In genomic region chr19:37077929-37078716, GRCh38 we compare ENCODE assay signal across 8 cellular contexts. TPM values are rescaled to one million over a fixed set of nuclear protein-coding genes. Genes with fewer than 3 reads are reported as not detected.
A peak's percentile ranks its signal among the peaks of the same experiment; 100 is the strongest.
DNase-seq lines count a peak whose midpoint lies in the region; ATAC-seq and TF ChIP-seq lines count a peak whose summit lies in the region.

ZNF420 (plus strand) TSS chr19:37078433; CDS start chr19:37089119, 10,686 bp downstream.

- no peaks in the 10 kb centered on the region for H3K27me3 Mint-ChIP-seq in naive B cell

- peaks cover 24 to 43% (median 26%) of the 10 kb centered on the region in 3 donors for H3K4me1 Mint-ChIP-seq in naive B cell
- peaks cover 25% of the 10 kb centered on the region for H3K4me1 Mint-ChIP-seq in stimulated activated effector memory CD8-positive, alpha-beta T cell treated with anti-CD3 and anti-CD28 coated beads, Interleukin-12 subunit alpha, Interleukin-12 subunit beta, amount 100 ng/mL, for 72 hours

- no peaks in the 10 kb centered on the region for H3K27me3 ChIP-seq in DND-41 (ENCODE audit: insufficient read depth, low read length, poor library complexity)
- H3K27me3 ChIP-seq in fibroblast of lung (ENCODE audit: control insufficient read depth, insufficient read depth, low read length), result no peaks in the 10 kb centered on the region

- DNase-seq in DND-41 (peak; percentile 93), Kasumi-1 (lab: John Stamatoyannopoulos, UW) (peak; percentile 93 to 96), RPMI7951 (ENCODE audit: low read depth) (peak; percentile 95), fibroblast of lung (ENCODE audit: low read depth in 2 of 2) (peak; percentile 96), naive B cell (peak; percentile 90)
- DNase-seq in activated T-helper 1 cell treated with anti-CD3 and anti-CD28 coated beads, Interleukin-2, amount 50 U/mL, for 16 hours (ENCODE audit: low read depth in 1 of 2, low spot score in 1 of 2), result peak; percentile 70 to 78
- DNase-seq in stimulated activated effector memory CD8-positive, alpha-beta T cell treated with anti-CD3 and anti-CD28 coated beads, Interleukin-12 subunit alpha, Interleukin-12 subunit beta, amount 100 ng/mL, for 72 hours (ENCODE audit: low spot score in 2 of 2), result peak; percentile 74 to 93

- H2AFZ ChIP-seq in DND-41 (ENCODE audit: low read depth, low read length) (peak within 1 kb of the TSS; percentile 86), fibroblast of lung (ENCODE audit: low read length) (peak within 1 kb of the TSS; percentile 97)

- H3K4me3 ChIP-seq in DND-41 (ENCODE audit: low read depth in 1 of 2, low read length in 2 of 2) (peak within 1 kb of the TSS; percentile 44 to 89), fibroblast of lung (replicated peaks in 1 of 4; ENCODE audit: control extremely low read depth in 1 of 4, insufficient read depth in 1 of 4, low read depth in 3 of 4, low read length in 4 of 4) (peak within 1 kb of the TSS; percentile 74 to 97 (median 92))

- H3K9me3 ChIP-seq in DND-41 (ENCODE audit: insufficient read depth, low read length, severe bottlenecking) (peaks cover 15% of the 10 kb centered on the region), fibroblast of lung (ENCODE audit: control insufficient read depth, insufficient read depth, low read depth, low read length) (no peaks in the 10 kb centered on the region)

- H3K4me1 ChIP-seq in DND-41 (ENCODE audit: insufficient read depth, low read length) (peaks cover 25% of the 10 kb centered on the region), fibroblast of lung (ENCODE audit: control insufficient read depth, extremely low read depth, insufficient read depth, low read length) (no peaks in the 10 kb centered on the region)

- peak within 1 kb of the TSS; percentile 93 to 98 (median 96) for H3K27ac Mint-ChIP-seq in naive B cell
- peak within 1 kb of the TSS; percentile 96 for H3K27ac Mint-ChIP-seq in stimulated activated effector memory CD8-positive, alpha-beta T cell treated with anti-CD3 and anti-CD28 coated beads, Interleukin-12 subunit alpha, Interleukin-12 subunit beta, amount 100 ng/mL, for 72 hours

- H3K27ac ChIP-seq in DND-41 (ENCODE audit: low read length) (peak within 1 kb of the TSS; percentile 77), fibroblast of lung (ENCODE audit: insufficient read depth, low read length) (peak within 1 kb of the TSS; percentile 48)

- ATAC-seq in DND-41 (ENCODE audit: insufficient read depth, low read depth), result peak; percentile 92
- peak; percentile 94 for ATAC-seq in GM21825 (IDR thresholded peaks at IDR 0.05; ENCODE audit: unreplicated experiment)
- ATAC-seq in naive B cell (ENCODE audit: low read depth in 2 of 2), result peak; percentile 95
- peak; percentile 98 for ATAC-seq in stimulated activated effector memory CD8-positive, alpha-beta T cell treated with anti-CD3 and anti-CD28 coated beads, Interleukin-12 subunit alpha, Interleukin-12 subunit beta, amount 100 ng/mL, for 72 hours

- peaks cover 5 to 25% (median 14%) of the 10 kb centered on the region in 7 donors for H3K9me3 Mint-ChIP-seq in naive B cell
- peaks cover 9% of the 10 kb centered on the region for H3K9me3 Mint-ChIP-seq in stimulated activated effector memory CD8-positive, alpha-beta T cell treated with anti-CD3 and anti-CD28 coated beads, Interleukin-12 subunit alpha, Interleukin-12 subunit beta, amount 100 ng/mL, for 72 hours

- H3K36me3 ChIP-seq in DND-41 (ENCODE audit: insufficient read depth, low read length) (peaks cover 18% of the 10 kb centered on the region), fibroblast of lung (ENCODE audit: control insufficient read depth, insufficient read depth, low read length) (no peaks in the 10 kb centered on the region)

- H3K36me3 Mint-ChIP-seq in naive B cell, result peaks cover 6 to 34% of the 10 kb centered on the region in 2 donors
- peaks cover 20% of the 10 kb centered on the region for H3K36me3 Mint-ChIP-seq in stimulated activated effector memory CD8-positive, alpha-beta T cell treated with anti-CD3 and anti-CD28 coated beads, Interleukin-12 subunit alpha, Interleukin-12 subunit beta, amount 100 ng/mL, for 72 hours

- H4K20me1 ChIP-seq in DND-41 (ENCODE audit: insufficient read depth, low read length) (no peaks in the 10 kb centered on the region), fibroblast of lung (ENCODE audit: control insufficient read depth, extremely low read depth, insufficient read depth, low read length) (no peaks in the 10 kb centered on the region)

- H3K9ac ChIP-seq in DND-41 (ENCODE audit: low read depth, low read length), result peak within 1 kb of the TSS; percentile 66
- H3K9ac ChIP-seq in fibroblast of lung (ENCODE audit: insufficient read depth, low read length), result peak within 1 kb of the TSS; percentile 75

- TF ChIP-seq CTCF in DND-41 (IDR thresholded peaks at IDR 0.05; ENCODE audit: borderline replicate concordance, extremely low read depth, low read length, poor library complexity, severe bottlenecking), result no peak
- TF ChIP-seq CTCF in fibroblast of lung (conservative IDR thresholded peaks at IDR 0.05 in 1 of 2, IDR thresholded peaks at IDR 0.05 in 1 of 2; ENCODE audit: low read depth in 1 of 2, low read length in 2 of 2), result no peak

- H3K79me2 ChIP-seq in DND-41 (ENCODE audit: insufficient read depth, low read length) (peaks cover 62% of the 10 kb centered on the region), fibroblast of lung (ENCODE audit: control insufficient read depth, insufficient read depth, low read length) (peaks cover 11% of the 10 kb centered on the region)

- peak within 1 kb of the TSS; percentile 93 to 100 (median 99) for H3K4me3 Mint-ChIP-seq in naive B cell
- peak within 1 kb of the TSS; percentile 96 for H3K4me3 Mint-ChIP-seq in stimulated activated effector memory CD8-positive, alpha-beta T cell treated with anti-CD3 and anti-CD28 coated beads, Interleukin-12 subunit alpha, Interleukin-12 subunit beta, amount 100 ng/mL, for 72 hours

- H3K4me2 ChIP-seq in DND-41 (ENCODE audit: insufficient read depth, low read length) (peak within 1 kb of the TSS; percentile 82), fibroblast of lung (ENCODE audit: extremely low read depth, insufficient read depth, low read length) (peak within 1 kb of the TSS; percentile 91)

RNA-seq across cellular contexts. Expression of gene ZNF420, which starts in this region (rescaled TPM):
- total RNA-seq in RPMI7951 (2014; rRNA removed; shearing (Covaris generic)), result 9.4 and 10.6 TPM in 2 replicates
- total RNA-seq in fibroblast of lung, result 14.1 and 16.5 TPM in 2 replicates
- 3.2 and 5.6 TPM in 2 replicates for polyA plus RNA-seq in fibroblast of lung
- polyA plus RNA-seq in fibroblast of lung (2012), result 3.4 and 4.4 TPM in 2 replicates
- 1.1 and 2.5 TPM in 2 replicates for polyA minus RNA-seq in fibroblast of lung (ENCODE audit: low replicate concordance)
- polyA plus RNA-seq in naive B cell (ENCODE audit: low read depth in 6 of 6), result 10 to 100 TPM; 19.8 to 39.0 (median 32.1) TPM

Comparison
In these comparisons a context has a peak if more than half of its experiments do, and no peak if none do; other contexts are left out.
1. Peak in every context shown above with its lines: DNase-seq, ATAC-seq, H3K4me3 ChIP-seq and H3K27ac ChIP-seq.